In genomic region chr11:36408476-36409136, GRCh38 we compare ENCODE assay signal across 11 cellular contexts.
DNase-seq lines count a peak whose midpoint lies in the region; FAIRE-seq and TF ChIP-seq lines count a peak whose summit lies in the region.
"Had no signal": no experiment of that assay in that cellular context is flagged by ENCODE, and none has a peak within 500 bp of the region (broad histone marks: within the 10 kb centered on the region; RNA-seq: fewer than 3 reads in every experiment).

No MANE protein-coding gene starts in this region.

- TF ChIP-seq CTCF in Loucy (conservative IDR thresholded peaks at IDR 0.05; ENCODE audit: low read length) (no peak), neutrophil (IDR thresholded peaks at IDR 0.05) (no peak), PC-9 (conservative IDR thresholded peaks at IDR 0.05) (no peak)

- H3K36me3 Mint-ChIP-seq in dendritic cell treated with granulocyte-macrophage colony-stimulating factor and Interleukin-4, amounts not matched to agents 40 ng/mL and 50 ng/mL, for 4 days (ENCODE audit: low read depth): no peaks in the 10 kb centered on the region

- no peaks in the 10 kb centered on the region for H3K27me3 ChIP-seq in Loucy (ENCODE audit: insufficient read depth, low read length, poor library complexity, severe bottlenecking)
- H3K27me3 ChIP-seq in neutrophil: no peaks in the 10 kb centered on the region
- no peaks in the 10 kb centered on the region; the same call in 1 of the 2 replicates for H3K27me3 ChIP-seq in PC-9 (ENCODE audit: insufficient read depth, low read depth)

- H4K20me1 ChIP-seq in Loucy (ENCODE audit: insufficient read depth, low read length, poor library complexity, severe bottlenecking) (no peaks in the 10 kb centered on the region), PC-9 (ENCODE audit: insufficient read depth) (no peaks in the 10 kb centered on the region)

- H3K4me3 ChIP-seq in Loucy (ENCODE audit: low read length, poor library complexity, severe bottlenecking): peak overlapping the region; percentile 62
- no peak overlapping the region for H3K4me3 ChIP-seq in neutrophil (ENCODE audit: low read depth in 1 of 2, low read length in 1 of 2)
- no peak overlapping the region for H3K4me3 ChIP-seq in PC-9

- POLR2A ChIA-PET in PC-9 (lab: Charles Lee; ENCODE audit: unreplicated experiment): no interaction called here

- H3K79me2 ChIP-seq in Loucy (ENCODE audit: insufficient read depth, low read length) (peaks cover 64% of the 10 kb centered on the region), PC-9 (ENCODE audit: low read depth) (no peaks in the 10 kb centered on the region)

- no peak overlapping the region for H3K4me3 Mint-ChIP-seq in dendritic cell treated with granulocyte-macrophage colony-stimulating factor and Interleukin-4, amounts not matched to agents 40 ng/mL and 50 ng/mL, for 4 days
- H3K4me3 Mint-ChIP-seq: endodermal cell had no signal

- intact Hi-C loops in dendritic cell treated with granulocyte-macrophage colony-stimulating factor and Interleukin-4, amounts not matched to agents 40 ng/mL and 50 ng/mL, for 4 days (cut with micrococcal nuclease): loop anchor here (5.0 kb wide), 1 partner anchor 36 kb away; no protein-coding TSS in a partner anchor
- intact Hi-C loops in PC-9 (cut with micrococcal nuclease; ENCODE audit: unreplicated experiment): no loop called here

- peaks cover 12% of the 10 kb centered on the region for H3F3A ChIP-seq in Loucy (ENCODE audit: low read depth)
- H3F3A ChIP-seq in PC-9 (ENCODE audit: insufficient read depth, low read depth): no peaks in the 10 kb centered on the region

- H3K9me3 ChIP-seq in Loucy (ENCODE audit: insufficient read depth, low read depth, low read length): no peaks in the 10 kb centered on the region
- H3K9me3 ChIP-seq in neutrophil: no peaks in the 10 kb centered on the region
- no peaks in the 10 kb centered on the region for H3K9me3 ChIP-seq in PC-9 (ENCODE audit: insufficient read depth, low read depth)

- peak overlapping the region; percentile 69 for H3K9ac ChIP-seq in Loucy (ENCODE audit: low read depth, low read length, poor library complexity, severe bottlenecking)

- H3K27ac Mint-ChIP-seq in dendritic cell treated with granulocyte-macrophage colony-stimulating factor and Interleukin-4, amounts not matched to agents 40 ng/mL and 50 ng/mL, for 4 days: peak overlapping the region; percentile 69
- H3K27ac Mint-ChIP-seq: endodermal cell had no signal

- peaks cover 69% of the 10 kb centered on the region for H3K4me1 Mint-ChIP-seq in dendritic cell treated with granulocyte-macrophage colony-stimulating factor and Interleukin-4, amounts not matched to agents 40 ng/mL and 50 ng/mL, for 4 days (ENCODE audit: low read depth)

- H3K9me2 ChIP-seq in Loucy (replicated peaks; ENCODE audit: low read depth, low read length): no peaks in the 10 kb centered on the region
- H3K9me2 ChIP-seq in PC-9 (ENCODE audit: insufficient read depth): no peaks in the 10 kb centered on the region

- no TSS peak for BruUV-seq in PC-9 (replicated peaks; lab: Mats Ljungman, UMichigan)

- CTCF ChIA-PET in PC-9 (lab: Charles Lee): no interaction called here

- no peak for TF ChIP-seq POLR2A in GM12891 (IDR thresholded peaks at IDR 0.05; ENCODE audit: low read depth, low read length)

- DNase-seq in GM12891 (ENCODE audit: insufficient read length, low spot score): no peak
- no peak for DNase-seq in PC-9
- no peak for DNase-seq in NCI-H1105 treated with DMSO at 0.1 percent for 48 hours (lab: John Stamatoyannopoulos, UW)
- DNase-seq in DMS79 treated with DMSO at 0.1 percent for 48 hours (lab: John Stamatoyannopoulos, UW): no peak
- DNase-seq: head of caudate nucleus, NCI-H1105 had no signal

- H3K4me2 ChIP-seq in Loucy (ENCODE audit: low read depth, low read length, poor library complexity, severe bottlenecking): peak overlapping the region; percentile 67
- no peak overlapping the region for H3K4me2 ChIP-seq in PC-9

- no peaks in the 10 kb centered on the region for H3K9me3 Mint-ChIP-seq in dendritic cell treated with granulocyte-macrophage colony-stimulating factor and Interleukin-4, amounts not matched to agents 40 ng/mL and 50 ng/mL, for 4 days
- H3K9me3 Mint-ChIP-seq: endodermal cell had no signal

- no peak for FAIRE-seq in GM12891 (lab: Jason Lieb, UNC)
- FAIRE-seq: D721Med had no signal

- H3K36me3 ChIP-seq in Loucy (ENCODE audit: insufficient read depth, low read length) (peaks cover 80% of the 10 kb centered on the region), neutrophil (no peaks in the 10 kb centered on the region), PC-9 (ENCODE audit: low read depth) (no peaks in the 10 kb centered on the region)

- H3K4me1 ChIP-seq in Loucy (ENCODE audit: insufficient read depth, low read length, poor library complexity, severe bottlenecking) (peaks cover 63% of the 10 kb centered on the region), neutrophil (ENCODE audit: control insufficient read depth in 1 of 2, insufficient read depth in 1 of 2, low read depth in 1 of 2, low read length in 1 of 2) (peaks cover 63 to 64% of the 10 kb centered on the region in 2 experiments), PC-9 (replicated peaks; ENCODE audit: insufficient read depth) (no peaks in the 10 kb centered on the region)

- peaks cover 50% of the 10 kb centered on the region for H3K27me3 Mint-ChIP-seq in dendritic cell treated with granulocyte-macrophage colony-stimulating factor and Interleukin-4, amounts not matched to agents 40 ng/mL and 50 ng/mL, for 4 days

- H3K27ac ChIP-seq in neutrophil (peak overlapping the region; percentile 99), PC-9 (no peak overlapping the region)

- no peak overlapping the region for H2AFZ ChIP-seq in Loucy (ENCODE audit: low read length)
- H2AFZ ChIP-seq in PC-9: no peak overlapping the region

TF ChIP-seq in GM12891, 5 proteins besides CTCF, POLR2A, EP300 and RAD21:
- TF ChIP-seq POU2F2 (IDR thresholded peaks at IDR 0.05; ENCODE audit: low read depth, low read length) (no peak), PAX5 (IDR thresholded peaks at IDR 0.05; ENCODE audit: insufficient read depth, low read length, severe bottlenecking) (no peak), TAF1 (IDR thresholded peaks at IDR 0.05; ENCODE audit: low read depth, low read length) (no peak), SPI1 (IDR thresholded peaks at IDR 0.05; ENCODE audit: low read depth, low read length) (peak; percentile 35; the same call in 1 of the 2 replicates)
